In genomic region chr1:47763456-47764171, GRCh38 we compare ENCODE assay signal across 19 cellular contexts.
DNase-seq lines count a peak whose midpoint lies in the region; ATAC-seq and TF ChIP-seq lines count a peak whose summit lies in the region.
"Had no signal": no experiment of that assay in that cellular context is flagged by ENCODE, and none has a peak within 500 bp of the region (broad histone marks: within the 10 kb centered on the region; RNA-seq: fewer than 3 reads in every experiment).

No MANE protein-coding gene starts in this region.

- BruUV-seq in MCF 10A (replicated peaks; lab: Mats Ljungman, UMichigan), result no TSS peak

- H3K4me1 ChIP-seq in GM23248 (ENCODE audit: insufficient read depth) (no peaks in the 10 kb centered on the region), gastroesophageal sphincter (peaks cover 0 to 36% (median 0%) of the 10 kb centered on the region in 3 donors), testis (no peaks in the 10 kb centered on the region)
- H3K4me1 ChIP-seq: HAP-1, thyroid gland had no signal

- peaks cover 4% of the 10 kb centered on the region; the same call in 1 of the 2 replicates for H3K27me3 ChIP-seq in GM23248 (replicated peaks; ENCODE audit: insufficient read depth)
- no peaks in the 10 kb centered on the region for H3K27me3 ChIP-seq in gastroesophageal sphincter
- no peaks in the 10 kb centered on the region for H3K27me3 ChIP-seq in testis
- H3K27me3 ChIP-seq: thyroid gland had no signal

- H3F3A ChIP-seq in GM23248 (ENCODE audit: insufficient read depth), result no peaks in the 10 kb centered on the region

- H3K36me3 ChIP-seq in GM23248 (ENCODE audit: low read depth), result no peaks in the 10 kb centered on the region
- peaks cover 0 to 3% of the 10 kb centered on the region in 2 donors for H3K36me3 ChIP-seq in gastroesophageal sphincter
- H3K36me3 ChIP-seq in testis (ENCODE audit: low read depth, missing control alignments), result no peaks in the 10 kb centered on the region
- H3K36me3 ChIP-seq: HAP-1, thyroid gland had no signal

- no peak for TF ChIP-seq CTCF in MCF 10A (IDR thresholded peaks at IDR 0.05; ENCODE audit: unreplicated experiment)
- TF ChIP-seq CTCF in gastroesophageal sphincter (IDR thresholded peaks at IDR 0.05), result no peak
- no peak for TF ChIP-seq CTCF in testis (IDR thresholded peaks at IDR 0.05)

- no peaks in the 10 kb centered on the region for H3K9me2 ChIP-seq in GM23248 (ENCODE audit: insufficient read depth)

- DNase-seq in GM23248 (peak; percentile 28), MCF 10A (ENCODE audit: unreplicated experiment) (peak; percentile 91), pons (ENCODE audit: low spot score) (peak; percentile 3), testis (no peak), MV-4-11 (lab: John Stamatoyannopoulos, UW) (no peak)
- no peak for DNase-seq in stimulated activated CD4-positive, alpha-beta T cell treated with anti-CD3 and anti-CD28 coated beads, Interleukin-4, amount 100 ng/mL, for 1 hour
- DNase-seq in activated CD4-positive, alpha-beta T cell treated with anti-CD3 and anti-CD28 coated beads, Interleukin-2, amount 50 U/mL, for 1 hour, result no peak
- DNase-seq: activated CD4-positive, alpha-beta memory T cell treated with anti-CD3 and anti-CD28 coated beads for 36 hours; activated naive CD8-positive, alpha-beta T cell treated with anti-CD3 and anti-CD28 coated beads for 36 hours; activated T-cell treated with anti-CD3 and anti-CD28 coated beads, Interleukin-2, amount 50 U/mL, for 72 hours; COR-L47; GDM1; midbrain; NCI-H1436; nucleus accumbens; PC-9; thyroid gland had no signal

- no peaks in the 10 kb centered on the region for H3K9me3 Mint-ChIP-seq in MCF 10A (ENCODE audit: unreplicated experiment)
- H3K9me3 Mint-ChIP-seq: activated CD4-positive, alpha-beta memory T cell treated with anti-CD3 and anti-CD28 coated beads for 36 hours; activated naive CD8-positive, alpha-beta T cell treated with anti-CD3 and anti-CD28 coated beads for 36 hours; activated T-cell treated with anti-CD3 and anti-CD28 coated beads, Interleukin-2, amount 50 U/mL, for 72 hours had no signal

- intact Hi-C loops in MCF 10A (cut with micrococcal nuclease) (no loop called here), testis (cut with DNase I; ENCODE audit: low total_unique reads) (no loop called here)

- CTCF ChIA-PET in MCF 10A (lab: Yijun Ruan, JAX), result interaction anchor here (0.6 to 1.7 kb wide), 10 partner anchors 9 to 330 kb away, joined by 3 to 9 read pairs (median 4); partner anchors contain the start of gene FOXD2

- no peaks in the 10 kb centered on the region for H4K20me1 ChIP-seq in GM23248 (ENCODE audit: insufficient read depth)

- POLR2A ChIA-PET in MCF 10A (lab: Yijun Ruan, JAX), result interaction anchor here (0.6 kb wide), 1 partner anchor 89 kb away, joined by 3 read pairs; no protein-coding TSS in a partner anchor

- peak; percentile 50 for ATAC-seq in gastroesophageal sphincter
- ATAC-seq: activated T-cell treated with anti-CD3 and anti-CD28 coated beads, Interleukin-2, amount 50 U/mL, for 72 hours had no signal

- no peaks in the 10 kb centered on the region for H3K27me3 Mint-ChIP-seq in MCF 10A (ENCODE audit: insufficient read depth, unreplicated experiment)

- no peak overlapping the region for H3K9ac ChIP-seq in GM23248

- in situ Hi-C loops in GM23248 (cut with MboI), result no loop called here

- H3K4me3 ChIP-seq in GM23248 (no peak overlapping the region), gastroesophageal sphincter (no peak overlapping the region), testis (no peak overlapping the region)
- H3K4me3 ChIP-seq: HAP-1, PC-9, thyroid gland had no signal

- no peak overlapping the region for H3K4me2 ChIP-seq in GM23248 (ENCODE audit: unreplicated experiment)
- H3K4me2 ChIP-seq: PC-9 had no signal

- no peak overlapping the region for H3K27ac Mint-ChIP-seq in MCF 10A (ENCODE audit: low read depth, unreplicated experiment)
- H3K27ac Mint-ChIP-seq: activated CD4-positive, alpha-beta memory T cell treated with anti-CD3 and anti-CD28 coated beads for 36 hours; activated naive CD8-positive, alpha-beta T cell treated with anti-CD3 and anti-CD28 coated beads for 36 hours; activated T-cell treated with anti-CD3 and anti-CD28 coated beads, Interleukin-2, amount 50 U/mL, for 72 hours had no signal

- WGBS in GM23248 (ENCODE audit: low coverage in 1 of 2, low lambda C conversion rate in 2 of 2, missing lambda C conversion rate in 2 of 2), 2 experiments, result 6 to 16% methylated on average over 11 of the region's 11 CpGs
- WGBS in gastroesophageal sphincter (ENCODE audit: low coverage in 1 of 2), 2 donors, result 19 to 50% methylated on average over 5 to 7 of the region's 11 CpGs
- WGBS in testis, 2 donors, result 79 to 86% methylated on average over 10 to 11 of the region's 11 CpGs

- peaks cover 14% of the 10 kb centered on the region for H3K4me1 Mint-ChIP-seq in MCF 10A (ENCODE audit: insufficient read depth, unreplicated experiment)
- H3K4me1 Mint-ChIP-seq: activated naive CD8-positive, alpha-beta T cell treated with anti-CD3 and anti-CD28 coated beads for 36 hours had no signal

- TF ChIP-seq EP300 in gastroesophageal sphincter (IDR thresholded peaks at IDR 0.05), result no peak

- H3K79me2 ChIP-seq in GM23248 (ENCODE audit: insufficient read depth), result no peaks in the 10 kb centered on the region

- no peak overlapping the region for H3K4me3 Mint-ChIP-seq in MCF 10A (ENCODE audit: unreplicated experiment)
- H3K4me3 Mint-ChIP-seq: activated CD4-positive, alpha-beta memory T cell treated with anti-CD3 and anti-CD28 coated beads for 36 hours; activated naive CD8-positive, alpha-beta T cell treated with anti-CD3 and anti-CD28 coated beads for 36 hours; activated T-cell treated with anti-CD3 and anti-CD28 coated beads, Interleukin-2, amount 50 U/mL, for 72 hours had no signal

- H3K27ac ChIP-seq in GM23248 (no peak overlapping the region), gastroesophageal sphincter (peak overlapping the region in 3 of 4 donors; percentile 39 to 60 (median 45)), testis (no peak overlapping the region)
- H3K27ac ChIP-seq: PC-9, thyroid gland had no signal

- TF ChIP-seq POLR2A in gastroesophageal sphincter (IDR thresholded peaks at IDR 0.05), result no peak
- no peak for TF ChIP-seq POLR2A in testis (IDR thresholded peaks at IDR 0.05)

- H2AFZ ChIP-seq in GM23248, result no peak overlapping the region
- H2AFZ ChIP-seq: PC-9 had no signal

- no peaks in the 10 kb centered on the region for H3K9me3 ChIP-seq in GM23248 (ENCODE audit: low read depth)
- H3K9me3 ChIP-seq in gastroesophageal sphincter, result no peaks in the 10 kb centered on the region
- no peaks in the 10 kb centered on the region for H3K9me3 ChIP-seq in testis
- H3K9me3 ChIP-seq: HAP-1, thyroid gland had no signal

- H3K36me3 Mint-ChIP-seq in MCF 10A (ENCODE audit: insufficient read depth, unreplicated experiment), result no peaks in the 10 kb centered on the region
- H3K36me3 Mint-ChIP-seq: activated CD4-positive, alpha-beta memory T cell treated with anti-CD3 and anti-CD28 coated beads for 36 hours; activated naive CD8-positive, alpha-beta T cell treated with anti-CD3 and anti-CD28 coated beads for 36 hours had no signal

Comparison
In these comparisons a context has a peak if more than half of its experiments do, and no peak if none do; other contexts are left out.
1. DNase-seq: peak in GM23248 (single experiment), MCF 10A (single experiment) and pons (single experiment); none in testis (single experiment), MV-4-11 (single experiment), stimulated activated CD4-positive, alpha-beta T cell treated with anti-CD3 and anti-CD28 coated beads, Interleukin-4, amount 100 ng/mL, for 1 hour (single experiment) and activated CD4-positive, alpha-beta T cell treated with anti-CD3 and anti-CD28 coated beads, Interleukin-2, amount 50 U/mL, for 1 hour (single experiment).
2. H3K27ac ChIP-seq: peak in gastroesophageal sphincter (3 of 4); none in GM23248 (single experiment) and testis (0 of 2).